Comparison of ENCODE assay signal across 1 cellular context in genomic region chr7:127584648-127585043, GRCh38.
TF ChIP-seq lines count a peak whose summit lies in the region.

No MANE protein-coding gene starts in this region.

TF ChIP-seq in SK-N-SH, 30 proteins besides CTCF, POLR2A, EP300 and RAD21 (continued from another document):
- TF ChIP-seq REST (IDR thresholded peaks at IDR 0.05; ENCODE audit: low read depth, low read length): no peak
- TF ChIP-seq NRF1 (IDR thresholded peaks at IDR 0.05; ENCODE audit: low read depth, low read length): no peak
- TF ChIP-seq USF1 (IDR thresholded peaks at IDR 0.05; ENCODE audit: borderline replicate concordance, low read depth): no peak
- TF ChIP-seq FOXM1 (IDR thresholded peaks at IDR 0.05; ENCODE audit: low read depth): no peak
- no peak for TF ChIP-seq MXI1 (IDR thresholded peaks at IDR 0.05; ENCODE audit: low read depth, low read length)
- TF ChIP-seq POLR2AphosphoS5 (IDR thresholded peaks at IDR 0.05; ENCODE audit: low read depth, low read length): no peak
- TF ChIP-seq RFX5 (IDR thresholded peaks at IDR 0.05; ENCODE audit: low read length): no peak
- TF ChIP-seq, protein P1, sequence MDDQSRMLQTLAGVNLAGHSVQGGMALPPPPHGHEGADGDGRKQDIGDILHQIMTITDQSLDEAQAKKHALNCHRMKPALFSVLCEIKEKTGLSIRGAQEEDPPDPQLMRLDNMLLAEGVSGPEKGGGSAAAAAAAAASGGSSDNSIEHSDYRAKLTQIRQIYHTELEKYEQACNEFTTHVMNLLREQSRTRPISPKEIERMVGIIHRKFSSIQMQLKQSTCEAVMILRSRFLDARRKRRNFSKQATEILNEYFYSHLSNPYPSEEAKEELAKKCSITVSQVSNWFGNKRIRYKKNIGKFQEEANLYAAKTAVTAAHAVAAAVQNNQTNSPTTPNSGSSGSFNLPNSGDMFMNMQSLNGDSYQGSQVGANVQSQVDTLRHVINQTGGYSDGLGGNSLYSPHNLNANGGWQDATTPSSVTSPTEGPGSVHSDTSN (IDR thresholded peaks at IDR 0.05): no peak
- no peak for TF ChIP-seq CHD2 (IDR thresholded peaks at IDR 0.05; ENCODE audit: low read length, partially characterized antibody)
- TF ChIP-seq NFIC (IDR thresholded peaks at IDR 0.05; ENCODE audit: borderline replicate concordance): no peak
- no peak for TF ChIP-seq GABPA (IDR thresholded peaks at IDR 0.05; ENCODE audit: low read depth)
- no peak for TF ChIP-seq JUND (IDR thresholded peaks at IDR 0.05)
- TF ChIP-seq TCF12 (IDR thresholded peaks at IDR 0.05): no peak
- no peak for TF ChIP-seq RCOR1 (IDR thresholded peaks at IDR 0.05; ENCODE audit: low read length)
